Comparison of ENCODE assay signal across 18 cellular contexts in the genomic region with DNA sequence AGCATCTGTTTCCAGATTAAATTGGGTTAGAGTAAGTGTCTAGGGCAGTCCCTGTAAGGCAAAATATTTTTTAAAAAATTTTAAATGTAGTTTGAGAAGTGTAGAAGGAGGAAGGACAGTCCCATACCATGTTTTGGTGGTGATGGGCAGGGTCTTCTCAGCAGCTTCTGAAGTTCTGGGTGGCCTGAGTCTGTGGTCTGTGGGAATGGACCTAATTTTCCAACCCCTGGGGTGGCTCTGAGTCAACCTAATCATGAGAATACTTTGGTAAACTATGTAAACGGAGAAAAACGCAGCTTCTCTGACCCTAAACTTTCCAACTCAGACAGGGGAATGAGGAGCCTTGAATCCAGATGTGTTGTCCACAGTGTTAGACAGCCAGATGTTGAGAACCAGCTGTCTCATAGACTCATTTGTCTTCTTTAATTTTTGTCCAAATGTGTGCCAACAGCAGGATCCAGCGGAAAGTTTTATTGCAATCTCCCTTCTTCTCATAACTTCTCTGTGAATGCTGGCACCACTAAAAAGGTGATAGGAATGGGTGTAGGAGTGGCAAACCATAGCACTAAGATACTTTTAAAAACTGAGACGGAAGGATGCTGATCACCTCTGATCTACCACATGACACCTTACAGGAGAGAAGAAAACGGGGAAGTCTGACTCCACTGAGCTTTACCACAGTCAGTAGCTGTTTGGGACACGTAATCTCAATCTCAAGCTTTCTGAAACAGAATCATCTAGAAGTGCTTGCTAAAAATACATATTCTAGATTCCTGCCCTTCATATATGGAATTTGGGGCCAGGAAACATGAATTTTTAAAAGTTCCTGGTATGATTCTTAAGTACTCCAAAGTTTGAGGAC.
DNase-seq lines count a peak whose midpoint lies in the region; ATAC-seq and TF ChIP-seq lines count a peak whose summit lies in the region.
"Had no signal": no experiment of that assay in that cellular context is flagged by ENCODE, and none has a peak within 500 bp of the region (broad histone marks: within the 10 kb centered on the region; RNA-seq: fewer than 3 reads in every experiment).

No MANE protein-coding gene starts in this region.

- H3K4me3 ChIP-seq in SU-DHL-6 (ENCODE audit: insufficient read depth, low read length, poor library complexity, severe bottlenecking), result no peak overlapping the region
- no peak overlapping the region for H3K4me3 ChIP-seq in choroid plexus epithelial cell (ENCODE audit: low read depth, low read length)
- H3K4me3 ChIP-seq: BLaER1 had no signal

- no peaks in the 10 kb centered on the region for H3K9me2 ChIP-seq in SU-DHL-6 (replicated peaks; ENCODE audit: insufficient read depth, low read length)

- no peak for ATAC-seq in activated CD4-positive, CD25-positive, alpha-beta regulatory T cell treated with anti-CD3 and anti-CD28 coated beads, Interleukin-2, amount 50 U/mL, for 24 hours

- no peaks in the 10 kb centered on the region for H3K27me3 ChIP-seq in SU-DHL-6 (ENCODE audit: low read length)
- H3K27me3 ChIP-seq: BLaER1 had no signal

- no peaks in the 10 kb centered on the region for H3F3A ChIP-seq in SU-DHL-6 (ENCODE audit: insufficient read depth)

- in situ Hi-C loops in KBM-7 (cut with MboI; ENCODE audit: low pct_unique_long_range_greater_than_20kb, low sequenced_read_pairs), result no loop called here

- no peaks in the 10 kb centered on the region for H3K36me3 ChIP-seq in SU-DHL-6 (ENCODE audit: low read length)
- H3K36me3 ChIP-seq: BLaER1 had no signal

- H2AFZ ChIP-seq in SU-DHL-6 (ENCODE audit: low read depth, low read length, severe bottlenecking), result peak overlapping the region; percentile 14

- no peak overlapping the region for H3K9ac ChIP-seq in SU-DHL-6 (ENCODE audit: low read length)
- H3K9ac ChIP-seq: BLaER1 had no signal

- H3K9me3 ChIP-seq in SU-DHL-6 (ENCODE audit: insufficient read depth, low read length), result no peaks in the 10 kb centered on the region
- H3K9me3 ChIP-seq: BLaER1 had no signal

- H4K20me1 ChIP-seq in SU-DHL-6 (ENCODE audit: low read depth, low read length), result no peaks in the 10 kb centered on the region
- H4K20me1 ChIP-seq: BLaER1 had no signal

- H3K4me2 ChIP-seq in SU-DHL-6 (ENCODE audit: low read depth, low read length, poor library complexity, severe bottlenecking), result no peak overlapping the region
- H3K4me2 ChIP-seq: BLaER1 had no signal

- peak; percentile 13 for DNase-seq in Daoy (ENCODE audit: low read depth)
- peak; percentile 7 for DNase-seq in choroid plexus epithelial cell (ENCODE audit: low read depth)
- peak; percentile 36 for DNase-seq in fibroblast of peridontal ligament (ENCODE audit: extremely low read depth)
- DNase-seq in effector CD8-positive, alpha-beta T cell (lab: John Stamatoyannopoulos, UW), result no peak
- DNase-seq in KBM-7, result no peak
- no peak for DNase-seq in NOMO-1 treated with DMSO at 0.1 percent for 48 hours (lab: John Stamatoyannopoulos, UW; ENCODE audit: unreplicated experiment)
- DNase-seq: 8988T; AML-193; CD8-positive, alpha-beta memory T cell; DMS 273 treated with DMSO at 0.1 percent for 48 hours; DMS79; EL; HCEC 1CT; HFFc6 had no signal

- no peaks in the 10 kb centered on the region for H3K79me2 ChIP-seq in SU-DHL-6 (ENCODE audit: insufficient read depth, low read length)

- H3K27ac ChIP-seq in SU-DHL-6 (ENCODE audit: low read depth, low read length), result no peak overlapping the region
- H3K27ac ChIP-seq: BLaER1, HL-60 had no signal

- TF ChIP-seq CTCF in SU-DHL-6 (IDR thresholded peaks at IDR 0.05; ENCODE audit: insufficient read depth, low read length, poor library complexity, severe bottlenecking), result no peak
- TF ChIP-seq CTCF in choroid plexus epithelial cell (conservative IDR thresholded peaks at IDR 0.05; ENCODE audit: low read depth, low read length), result no peak

Comparison
In these comparisons a context has a peak if more than half of its experiments do, and no peak if none do; other contexts are left out.
1. DNase-seq: peak in Daoy (single experiment), choroid plexus epithelial cell (single experiment) and fibroblast of peridontal ligament (single experiment); none in effector CD8-positive, alpha-beta T cell (single experiment), KBM-7 (single experiment) and NOMO-1 treated with DMSO at 0.1 percent for 48 hours (single experiment).